1 cellular context compared by ENCODE assay signal in the genomic region with DNA sequence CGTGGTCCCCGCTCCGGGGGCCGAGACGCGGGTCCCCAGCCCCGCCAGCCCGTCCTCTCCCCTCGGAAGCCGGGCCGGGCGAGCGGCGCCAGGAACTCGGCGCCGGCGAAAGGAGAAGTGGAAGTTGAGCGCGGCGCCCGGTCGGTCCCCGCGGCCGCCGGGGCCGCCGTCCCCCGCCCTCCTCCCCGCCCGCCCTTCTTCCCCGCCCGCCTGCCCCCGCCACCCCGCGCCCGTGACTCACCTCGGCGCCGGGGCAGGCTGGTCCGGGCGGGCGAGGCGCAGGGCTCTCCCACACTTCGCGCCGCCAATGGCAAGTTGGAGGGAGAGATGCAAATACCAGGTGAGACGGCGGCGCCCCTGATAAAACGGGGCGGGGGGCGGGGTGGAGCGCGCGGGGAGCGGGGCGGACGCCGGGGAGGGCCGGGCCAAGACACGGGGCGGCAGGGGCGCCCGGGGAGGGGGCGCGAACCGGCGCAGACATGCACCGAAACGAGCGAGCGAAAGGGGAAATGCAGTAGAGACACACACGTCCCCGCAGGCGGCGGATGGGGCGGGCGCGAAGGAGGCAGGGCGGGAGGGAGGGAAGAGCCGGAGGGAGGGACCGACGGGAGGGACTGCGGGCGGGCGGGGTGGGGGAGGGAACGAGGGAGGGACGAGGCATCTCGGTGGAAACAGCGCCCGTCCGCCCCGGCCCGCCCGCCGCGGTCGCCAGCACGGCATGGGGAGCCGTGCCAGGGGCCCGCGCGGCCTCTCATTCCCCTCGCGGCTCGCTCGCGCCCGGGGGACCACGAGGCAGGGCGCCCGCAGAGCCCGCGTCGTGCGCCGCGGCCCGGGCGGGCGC.
TF ChIP-seq lines count a peak whose summit lies in the region.

A gene (minus strand): TSS at position 119 of the 841 bp plus-strand sequence. CDS start 29,167 bp downstream, outside the sequence.

TF ChIP-seq in WTC11, 78 proteins besides CTCF, POLR2A, EP300 and RAD21 (continued from another document):
- TF ChIP-seq, protein P1, sequence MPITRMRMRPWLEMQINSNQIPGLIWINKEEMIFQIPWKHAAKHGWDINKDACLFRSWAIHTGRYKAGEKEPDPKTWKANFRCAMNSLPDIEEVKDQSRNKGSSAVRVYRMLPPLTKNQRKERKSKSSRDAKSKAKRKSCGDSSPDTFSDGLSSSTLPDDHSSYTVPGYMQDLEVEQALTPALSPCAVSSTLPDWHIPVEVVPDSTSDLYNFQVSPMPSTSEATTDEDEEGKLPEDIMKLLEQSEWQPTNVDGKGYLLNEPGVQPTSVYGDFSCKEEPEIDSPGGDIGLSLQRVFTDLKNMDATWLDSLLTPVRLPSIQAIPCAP (CRISPR knock-in tag; IDR thresholded peaks at IDR 0.05), result no peak
- TF ChIP-seq JUN (CRISPR knock-in tag; IDR thresholded peaks at IDR 0.05), result no peak
- TF ChIP-seq ESRRA (CRISPR knock-in tag; IDR thresholded peaks at IDR 0.05; ENCODE audit: borderline replicate concordance), result no peak
